Comparison of ENCODE assay signal across 1 cellular context in the genomic region with DNA sequence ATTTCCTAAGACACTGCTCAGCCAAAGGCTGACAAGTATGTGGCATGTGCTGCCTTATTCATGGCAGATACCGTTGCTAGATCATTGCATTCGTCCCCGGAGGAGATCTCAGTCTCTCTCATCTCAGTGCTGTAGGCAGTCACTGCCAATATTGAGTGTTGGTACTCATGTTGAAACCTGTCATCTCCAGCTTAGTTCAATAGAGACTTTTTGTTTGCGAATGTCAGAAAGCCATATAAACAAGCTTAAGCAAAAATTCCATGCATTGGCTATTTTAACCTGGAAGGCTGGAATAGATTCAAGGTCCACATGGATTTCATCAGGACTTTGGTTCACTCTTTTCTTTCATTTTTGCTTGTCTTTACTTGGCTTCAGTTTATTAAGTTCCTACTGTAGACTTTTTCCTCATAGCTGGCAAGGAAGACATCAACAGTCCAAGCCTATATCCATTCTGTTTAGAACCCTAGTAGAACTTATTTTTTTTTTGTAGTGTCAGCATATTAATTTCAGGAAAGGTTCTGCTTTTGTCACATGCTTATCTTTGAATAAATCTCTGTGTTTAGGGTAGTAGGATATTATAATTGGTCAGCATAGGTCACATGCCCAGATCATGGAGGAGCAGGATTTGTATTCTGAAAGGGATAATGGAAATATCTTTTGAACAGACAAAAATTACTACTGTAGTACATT.
TF ChIP-seq lines count a peak whose summit lies in the region.

No MANE protein-coding gene starts in this region.

TF ChIP-seq in HepG2, 621 proteins besides CTCF, POLR2A, EP300 and RAD21 (continued from another document and continues in another):
- TF ChIP-seq MNT (IDR thresholded peaks at IDR 0.05) (peak; percentile 63), ASH2L (IDR thresholded peaks at IDR 0.05; ENCODE audit: insufficient read length, low read depth, low read length) (peak; percentile 56), HDAC6 (IDR thresholded peaks at IDR 0.05; ENCODE audit: low read depth, low read length) (no peak), ZNF678 (CRISPR knock-in tag; IDR thresholded peaks at IDR 0.05) (no peak), NFKBIZ (CRISPR knock-in tag; IDR thresholded peaks at IDR 0.05) (no peak), SIX1 (CRISPR knock-in tag; IDR thresholded peaks at IDR 0.05; ENCODE audit: borderline replicate concordance) (peak; percentile 29; the same call in 1 of the 2 replicates), ZNF570 (CRISPR knock-in tag; IDR thresholded peaks at IDR 0.05; ENCODE audit: borderline replicate concordance) (no peak), TFAP4 (IDR thresholded peaks at IDR 0.05; ENCODE audit: borderline replicate concordance, low read depth) (no peak), PAXIP1 (CRISPR knock-in tag; conservative IDR thresholded peaks at IDR 0.05) (peak; percentile 86), KMT2B (CRISPR knock-in tag; IDR thresholded peaks at IDR 0.05) (no peak), MAX (IDR thresholded peaks at IDR 0.05) (peak; percentile 45; the same call in 1 of the 2 replicates), FLYWCH1 (CRISPR knock-in tag; IDR thresholded peaks at IDR 0.05) (no peak), ZNF34 (CRISPR knock-in tag; IDR thresholded peaks at IDR 0.05; ENCODE audit: borderline replicate concordance) (no peak), ZNF10 (CRISPR knock-in tag; IDR thresholded peaks at IDR 0.05; ENCODE audit: borderline replicate concordance, low read depth) (no peak), SIN3B (IDR thresholded peaks at IDR 0.05; ENCODE audit: low read length) (no peak), MEIS2 (CRISPR knock-in tag; IDR thresholded peaks at IDR 0.05) (peak; percentile 39; the same call in 1 of the 2 replicates), RXRB (CRISPR knock-in tag; IDR thresholded peaks at IDR 0.05; ENCODE audit: borderline replicate concordance) (peak; percentile 30; the same call in 1 of the 2 replicates), NFIC (IDR thresholded peaks at IDR 0.05; ENCODE audit: low read length) (no peak), MZF1 (CRISPR knock-in tag; IDR thresholded peaks at IDR 0.05; ENCODE audit: borderline replicate concordance) (no peak), ZBTB1 (CRISPR knock-in tag; IDR thresholded peaks at IDR 0.05; ENCODE audit: borderline replicate concordance) (no peak), SRSF9 (IDR thresholded peaks at IDR 0.05; ENCODE audit: borderline replicate concordance, insufficient read depth, low read depth, low read length, poor library complexity, severe bottlenecking) (no peak), ZNF256 (CRISPR knock-in tag; conservative IDR thresholded peaks at IDR 0.05) (no peak), SMC3 (IDR thresholded peaks at IDR 0.05; ENCODE audit: low read length) (no peak), YEATS2 (CRISPR knock-in tag; IDR thresholded peaks at IDR 0.05; ENCODE audit: borderline replicate concordance) (0 out of 2 replicates have a peak, but pooled peaks have one; percentile 20), TOPORS (CRISPR knock-in tag; IDR thresholded peaks at IDR 0.05) (no peak), TOE1 (CRISPR knock-in tag; IDR thresholded peaks at IDR 0.05) (no peak), ZKSCAN5 (CRISPR knock-in tag; IDR thresholded peaks at IDR 0.05) (no peak), PHF5A (CRISPR knock-in tag; IDR thresholded peaks at IDR 0.05; ENCODE audit: low read depth, unreplicated experiment) (peak; percentile 33), POGZ (CRISPR knock-in tag; IDR thresholded peaks at IDR 0.05) (peak; percentile 58; the same call in 1 of the 2 replicates), ZNF503 (CRISPR knock-in tag; IDR thresholded peaks at IDR 0.05) (no peak), GRHL1 (CRISPR knock-in tag; conservative IDR thresholded peaks at IDR 0.05) (no peak)
- TF ChIP-seq, protein P1, sequence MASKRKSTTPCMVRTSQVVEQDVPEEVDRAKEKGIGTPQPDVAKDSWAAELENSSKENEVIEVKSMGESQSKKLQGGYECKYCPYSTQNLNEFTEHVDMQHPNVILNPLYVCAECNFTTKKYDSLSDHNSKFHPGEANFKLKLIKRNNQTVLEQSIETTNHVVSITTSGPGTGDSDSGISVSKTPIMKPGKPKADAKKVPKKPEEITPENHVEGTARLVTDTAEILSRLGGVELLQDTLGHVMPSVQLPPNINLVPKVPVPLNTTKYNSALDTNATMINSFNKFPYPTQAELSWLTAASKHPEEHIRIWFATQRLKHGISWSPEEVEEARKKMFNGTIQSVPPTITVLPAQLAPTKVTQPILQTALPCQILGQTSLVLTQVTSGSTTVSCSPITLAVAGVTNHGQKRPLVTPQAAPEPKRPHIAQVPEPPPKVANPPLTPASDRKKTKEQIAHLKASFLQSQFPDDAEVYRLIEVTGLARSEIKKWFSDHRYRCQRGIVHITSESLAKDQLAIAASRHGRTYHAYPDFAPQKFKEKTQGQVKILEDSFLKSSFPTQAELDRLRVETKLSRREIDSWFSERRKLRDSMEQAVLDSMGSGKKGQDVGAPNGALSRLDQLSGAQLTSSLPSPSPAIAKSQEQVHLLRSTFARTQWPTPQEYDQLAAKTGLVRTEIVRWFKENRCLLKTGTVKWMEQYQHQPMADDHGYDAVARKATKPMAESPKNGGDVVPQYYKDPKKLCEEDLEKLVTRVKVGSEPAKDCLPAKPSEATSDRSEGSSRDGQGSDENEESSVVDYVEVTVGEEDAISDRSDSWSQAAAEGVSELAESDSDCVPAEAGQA (IDR thresholded peaks at IDR 0.05; ENCODE audit: low read depth) = no peak
- TF ChIP-seq, protein P1 (CRISPR knock-in tag; IDR thresholded peaks at IDR 0.05; ENCODE audit: borderline replicate concordance) = no peak
- TF ChIP-seq, protein P2, sequence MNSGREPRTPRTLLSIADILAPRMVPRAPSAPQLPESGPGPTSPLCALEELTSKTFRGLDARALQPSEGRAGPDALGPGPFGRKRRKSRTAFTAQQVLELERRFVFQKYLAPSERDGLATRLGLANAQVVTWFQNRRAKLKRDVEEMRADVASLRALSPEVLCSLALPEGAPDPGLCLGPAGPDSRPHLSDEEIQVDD (CRISPR knock-in tag; IDR thresholded peaks at IDR 0.05; ENCODE audit: borderline replicate concordance) = no peak
